In genomic region chr16:13110124-13110796, GRCh38 we compare ENCODE assay signal across 10 cellular contexts.
DNase-seq lines count a peak whose midpoint lies in the region; TF ChIP-seq lines count a peak whose summit lies in the region.
"Had no signal": no experiment of that assay in that cellular context is flagged by ENCODE, and none has a peak within 500 bp of the region (broad histone marks: within the 10 kb centered on the region; RNA-seq: fewer than 3 reads in every experiment).

No MANE protein-coding gene starts in this region.

- H3K4me1 ChIP-seq in SJCRH30, result peaks cover 7% of the 10 kb centered on the region; the same call in 1 of the 2 replicates
- peaks cover 30% of the 10 kb centered on the region for H3K4me1 ChIP-seq in neural progenitor cell
- H3K4me1 ChIP-seq in colonic mucosa, result no peaks in the 10 kb centered on the region

- peaks cover 3% of the 10 kb centered on the region for H4K20me1 ChIP-seq in neural progenitor cell (ENCODE audit: low read depth)

- peaks cover 2% of the 10 kb centered on the region for H3K27me3 Mint-ChIP-seq in neural progenitor cell (ENCODE audit: insufficient read depth, low read depth)

- no peaks in the 10 kb centered on the region for H3K36me3 ChIP-seq in SJCRH30
- no peaks in the 10 kb centered on the region for H3K36me3 ChIP-seq in neural progenitor cell
- no peaks in the 10 kb centered on the region for H3K36me3 ChIP-seq in colonic mucosa

- H3K4me3 Mint-ChIP-seq in neural progenitor cell, result peak overlapping the region; percentile 14

- peaks cover 29% of the 10 kb centered on the region for H3F3A ChIP-seq in neural progenitor cell (ENCODE audit: low read depth)

- no peaks in the 10 kb centered on the region for H3K27me3 ChIP-seq in SJCRH30
- no peaks in the 10 kb centered on the region for H3K27me3 ChIP-seq in neural progenitor cell
- H3K27me3 ChIP-seq in colonic mucosa, result no peaks in the 10 kb centered on the region

- H3K36me3 Mint-ChIP-seq in neural progenitor cell, result peaks cover 2% of the 10 kb centered on the region

- intact Hi-C loops in colonic mucosa (cut with DNase I), result no loop called here
- intact Hi-C loops in posterior cingulate gyrus (cut with DNase I), result no loop called here

- no peaks in the 10 kb centered on the region for H3K79me2 ChIP-seq in neural progenitor cell (ENCODE audit: low read depth)

- H2AFZ ChIP-seq in neural progenitor cell (replicated peaks), result peak overlapping the region; percentile 38

- H3K4me3 ChIP-seq in SJCRH30 (no peak overlapping the region), fibroblast of villous mesenchyme (ENCODE audit: low read depth, low read length) (no peak overlapping the region), neural progenitor cell (no peak overlapping the region), colonic mucosa (no peak overlapping the region)

- peak overlapping the region; percentile 1 for H3K27ac Mint-ChIP-seq in neural progenitor cell

- H3K4me1 Mint-ChIP-seq in neural progenitor cell, result peaks cover 25% of the 10 kb centered on the region

- peak overlapping the region; percentile 42 for H3K4me2 ChIP-seq in neural progenitor cell

- H3K9me3 Mint-ChIP-seq in neural progenitor cell, result peaks cover 4% of the 10 kb centered on the region

- DNase-seq in Ammon's horn (ENCODE audit: low spot score) (peak; percentile 50), SJCRH30 (peak; percentile 55 to 65), fibroblast of villous mesenchyme (ENCODE audit: low read depth) (peak; percentile 9), neural progenitor cell (ENCODE audit: low spot score) (peak; percentile 56), HT-29 (ENCODE audit: low spot score) (no peak), colonic mucosa (no peak), posterior cingulate gyrus (no peak), SIG-M5 treated with dmso at 0.1 percent for 504 hours (lab: John Stamatoyannopoulos, UW; ENCODE audit: unreplicated experiment) (no peak)
- DNase-seq: hippocampal formation, T-helper 1 cell had no signal

- H3K27ac ChIP-seq in SJCRH30 (peak overlapping the region; percentile 76), neural progenitor cell (no peak overlapping the region), colonic mucosa (no peak overlapping the region)

- TF ChIP-seq CTCF in fibroblast of villous mesenchyme (IDR thresholded peaks at IDR 0.05; ENCODE audit: insufficient read depth, low read depth, low read length) (no peak), neural progenitor cell (IDR thresholded peaks at IDR 0.05) (no peak), colonic mucosa (IDR thresholded peaks at IDR 0.05) (no peak)

- H3K9me3 ChIP-seq in SJCRH30 (replicated peaks), result no peaks in the 10 kb centered on the region
- H3K9me3 ChIP-seq in neural progenitor cell (ENCODE audit: low read depth), result no peaks in the 10 kb centered on the region
- H3K9me3 ChIP-seq in colonic mucosa, result no peaks in the 10 kb centered on the region

- no peak overlapping the region for H3K9ac ChIP-seq in neural progenitor cell
- H3K9ac ChIP-seq in colonic mucosa (ENCODE audit: low read depth in 2 of 2, low read length in 2 of 2), result no peak overlapping the region

Comparison
In these comparisons a context has a peak if more than half of its experiments do, and no peak if none do; other contexts are left out.
1. DNase-seq: peak in Ammon's horn (single experiment), SJCRH30 (2 of 2), fibroblast of villous mesenchyme (single experiment) and neural progenitor cell (single experiment); none in HT-29 (single experiment), colonic mucosa (single experiment), posterior cingulate gyrus (0 of 10) and SIG-M5 treated with dmso at 0.1 percent for 504 hours (single experiment).